21 cellular contexts compared by ENCODE assay signal in genomic region chr3:19596408-19596807, GRCh38.
A peak's percentile ranks its signal among the peaks of the same experiment; 100 is the strongest.
DNase-seq lines count a peak whose midpoint lies in the region; ATAC-seq and TF ChIP-seq lines count a peak whose summit lies in the region.
"Had no signal": no experiment of that assay in that cellular context is flagged by ENCODE, and none has a peak within 500 bp of the region (broad histone marks: within the 10 kb centered on the region; RNA-seq: fewer than 3 reads in every experiment).

No MANE protein-coding gene starts in this region.

- H3K27me3 Mint-ChIP-seq in activated naive CD8-positive, alpha-beta T cell treated with anti-CD3 and anti-CD28 coated beads, Interleukin-2, amount 50 U/mL, for 24 hours = peaks cover 2% of the 10 kb centered on the region
- H3K27me3 Mint-ChIP-seq: CD4-positive, alpha-beta T cell; dendritic cell treated with granulocyte-macrophage colony-stimulating factor and Interleukin-4, amounts not matched to agents 40 ng/mL and 50 ng/mL, for 4 days had no signal

- no peaks in the 10 kb centered on the region for H3K27me3 ChIP-seq in foreskin keratinocyte
- H3K27me3 ChIP-seq: esophagus muscularis mucosa, heart left ventricle had no signal

- no peak overlapping the region for H3K27ac Mint-ChIP-seq in activated naive CD8-positive, alpha-beta T cell treated with anti-CD3 and anti-CD28 coated beads, Interleukin-2, amount 50 U/mL, for 24 hours
- H3K27ac Mint-ChIP-seq: CD4-positive, alpha-beta T cell; dendritic cell treated with granulocyte-macrophage colony-stimulating factor and Interleukin-4, amounts not matched to agents 40 ng/mL and 50 ng/mL, for 4 days; stimulated activated naive CD8-positive, alpha-beta T cell treated with anti-CD3 and anti-CD28 coated beads, Interleukin-15, Interleukin-2, amounts not matched to agents 100 ng/mL and 50 ng/mL, for 24 hours had no signal

- no peaks in the 10 kb centered on the region for H3K36me3 Mint-ChIP-seq in activated naive CD8-positive, alpha-beta T cell treated with anti-CD3 and anti-CD28 coated beads, Interleukin-2, amount 50 U/mL, for 24 hours (ENCODE audit: low read depth)

- no peak for TF ChIP-seq CTCF in GM12865 (IDR thresholded peaks at IDR 0.05; ENCODE audit: insufficient read depth, low read depth, low read length, missing control alignments)
- TF ChIP-seq CTCF in foreskin keratinocyte (conservative IDR thresholded peaks at IDR 0.05) = no peak
- TF ChIP-seq CTCF in GM13977 (IDR thresholded peaks at IDR 0.05; ENCODE audit: extremely low read depth, insufficient read depth, missing control alignments) = no peak

- H3K27ac ChIP-seq in foreskin keratinocyte = no peak overlapping the region
- H3K27ac ChIP-seq: A549, esophagus muscularis mucosa, heart left ventricle had no signal

- H3K4me3 ChIP-seq in GM12865 (ENCODE audit: low read depth, low read length) = no peak overlapping the region
- H3K4me3 ChIP-seq: A549, esophagus muscularis mucosa, heart left ventricle had no signal

- DNase-seq in GM12865 (ENCODE audit: low read depth) (peak; percentile 21), foreskin keratinocyte (no peak), GM13977 (ENCODE audit: low spot score) (no peak)
- DNase-seq in activated naive CD8-positive, alpha-beta T cell treated with anti-CD3 and anti-CD28 coated beads, Interleukin-2, amount 50 U/mL, for 24 hours = no peak
- DNase-seq: activated effector memory CD4-positive, alpha-beta T cell treated with anti-CD3 and anti-CD28 coated beads, Interleukin-2, amount 50 U/mL, for 16 hours; CD4-positive, alpha-beta T cell; heart left ventricle; Kasumi-1; kidney glomerular epithelial cell; NCI-H146; NCI-H510A; SK-N-SH; small intestine had no signal

- peaks cover 4% of the 10 kb centered on the region for H3K9me3 Mint-ChIP-seq in activated naive CD8-positive, alpha-beta T cell treated with anti-CD3 and anti-CD28 coated beads, Interleukin-2, amount 50 U/mL, for 24 hours

- in situ Hi-C loops in GM13977 (cut with MboI; ENCODE audit: low pct_unique_long_range_greater_than_20kb, low sequenced_read_pairs, unreplicated experiment) = no loop called here

- ATAC-seq in GM19395 (IDR thresholded peaks at IDR 0.05; ENCODE audit: unreplicated experiment) (peak; percentile 66), HG02798 (IDR thresholded peaks at IDR 0.05; ENCODE audit: poor library complexity, unreplicated experiment) (peak; percentile 60), HG03378 (IDR thresholded peaks at IDR 0.05; ENCODE audit: unreplicated experiment) (peak; percentile 80), foreskin keratinocyte (no peak)
- no peak for ATAC-seq in activated CD4-positive, CD25-positive, alpha-beta regulatory T cell treated with anti-CD3 and anti-CD28 coated beads, Interleukin-2, amount 50 U/mL, for 24 hours
- no peak for ATAC-seq in activated naive CD8-positive, alpha-beta T cell treated with anti-CD3 and anti-CD28 coated beads, Interleukin-2, amount 50 U/mL, for 24 hours
- ATAC-seq: A549, heart left ventricle had no signal

- no peak overlapping the region for H3K4me3 Mint-ChIP-seq in activated naive CD8-positive, alpha-beta T cell treated with anti-CD3 and anti-CD28 coated beads, Interleukin-2, amount 50 U/mL, for 24 hours
- H3K4me3 Mint-ChIP-seq: CD4-positive, alpha-beta T cell; dendritic cell treated with granulocyte-macrophage colony-stimulating factor and Interleukin-4, amounts not matched to agents 40 ng/mL and 50 ng/mL, for 4 days; stimulated activated naive CD8-positive, alpha-beta T cell treated with anti-CD3 and anti-CD28 coated beads, Interleukin-15, Interleukin-2, amounts not matched to agents 100 ng/mL and 50 ng/mL, for 24 hours had no signal

- H3K4me1 Mint-ChIP-seq in activated naive CD8-positive, alpha-beta T cell treated with anti-CD3 and anti-CD28 coated beads, Interleukin-2, amount 50 U/mL, for 24 hours = no peaks in the 10 kb centered on the region

- no peaks in the 10 kb centered on the region for H3K4me1 ChIP-seq in foreskin keratinocyte
- H3K4me1 ChIP-seq: A549, esophagus muscularis mucosa, heart left ventricle had no signal

Comparison
In these comparisons a context has a peak if more than half of its experiments do, and no peak if none do; other contexts are left out.
1. ATAC-seq: peak in GM19395 (single experiment), HG02798 (single experiment) and HG03378 (single experiment); none in foreskin keratinocyte (single experiment), activated CD4-positive, CD25-positive, alpha-beta regulatory T cell treated with anti-CD3 and anti-CD28 coated beads, Interleukin-2, amount 50 U/mL, for 24 hours (0 of 2) and activated naive CD8-positive, alpha-beta T cell treated with anti-CD3 and anti-CD28 coated beads, Interleukin-2, amount 50 U/mL, for 24 hours (single experiment).